9 cellular contexts compared by ENCODE assay signal in genomic region chr2:40002339-40002738, GRCh38.
"Had no signal": no experiment of that assay in that cellular context is flagged by ENCODE, and none has a peak within 500 bp of the region (broad histone marks: within the 10 kb centered on the region; RNA-seq: fewer than 3 reads in every experiment).

No MANE protein-coding gene starts in this region.

- H3K36me3 ChIP-seq: HAP-1 had no signal

- H3K9ac ChIP-seq: GM23248 had no signal

- H3K4me1 ChIP-seq: HAP-1 had no signal

- FAIRE-seq: HepG2, K562 had no signal

- H3K9me3 ChIP-seq: HAP-1 had no signal

- ATAC-seq: HCT116, HepG2, K562 had no signal

- DNase-seq: GM23248, GOT3, H7, KG1 had no signal

- H3K4me3 ChIP-seq: GM23248, HAP-1, K562 had no signal

- H2AFZ ChIP-seq: GM23248 had no signal

- H3K27ac ChIP-seq: GM23248, HL-60 had no signal
